In genomic region chr2:32356735-32357544, GRCh38 we compare ENCODE assay signal across 1 cellular context.
TF ChIP-seq lines count a peak whose summit lies in the region.

Gene BIRC6, plus strand, starts transcription at chr2:32357023. Its CDS starts 139 bp downstream, at chr2:32357162.

TF ChIP-seq in HepG2, 621 proteins besides CTCF, POLR2A, EP300 and RAD21 (continued from another document and continues in another):
- TF ChIP-seq KIAA2018 (CRISPR knock-in tag; IDR thresholded peaks at IDR 0.05; ENCODE audit: borderline replicate concordance) (peak; percentile 60), NR3C1 (CRISPR knock-in tag; IDR thresholded peaks at IDR 0.05) (0 out of 2 replicates have a peak, but pooled peaks have one; percentile 67), SUZ12 (IDR thresholded peaks at IDR 0.05; ENCODE audit: low read depth, low read length) (no peak), MAFK (conservative IDR thresholded peaks at IDR 0.05 in 1 of 2, IDR thresholded peaks at IDR 0.05 in 1 of 2; ENCODE audit: low read length in 2 of 2) (0 out of 4 replicates have a peak, but pooled peaks of 1 of the 2 experiments have one; percentile 23), ZNF639 (CRISPR knock-in tag; conservative IDR thresholded peaks at IDR 0.05) (peak; percentile 100), ZNF34 (CRISPR knock-in tag; IDR thresholded peaks at IDR 0.05; ENCODE audit: borderline replicate concordance) (peak; percentile 100), TFDP1 (CRISPR knock-in tag; IDR thresholded peaks at IDR 0.05; ENCODE audit: borderline replicate concordance) (peak; percentile 77), HNRNPL (IDR thresholded peaks at IDR 0.05; ENCODE audit: low read depth, low read length) (peak; percentile 76), FOXP1 (IDR thresholded peaks at IDR 0.05) (no peak), FOXP1 (CRISPR knock-in tag; IDR thresholded peaks at IDR 0.05) (peak; percentile 52; the same call in 1 of the 2 replicates), EHMT2 (IDR thresholded peaks at IDR 0.05; ENCODE audit: borderline replicate concordance, low read depth, low read length) (no peak), NFYB (CRISPR knock-in tag; IDR thresholded peaks at IDR 0.05) (no peak), ZNF567 (CRISPR knock-in tag; IDR thresholded peaks at IDR 0.05; ENCODE audit: borderline replicate concordance) (peak; percentile 77; the same call in 1 of the 2 replicates), ADNP (CRISPR knock-in tag; IDR thresholded peaks at IDR 0.05) (no peak), ZFX (CRISPR knock-in tag; IDR thresholded peaks at IDR 0.05; ENCODE audit: low read depth) (peak; percentile 98), ZSCAN21 (CRISPR knock-in tag; IDR thresholded peaks at IDR 0.05; ENCODE audit: borderline replicate concordance) (peak; percentile 96), IRX3 (CRISPR knock-in tag; IDR thresholded peaks at IDR 0.05; ENCODE audit: borderline replicate concordance, low read depth) (peak; percentile 88; the same call in 1 of the 2 replicates), YEATS2 (CRISPR knock-in tag; IDR thresholded peaks at IDR 0.05; ENCODE audit: borderline replicate concordance) (peak; percentile 88), SNAPC4 (CRISPR knock-in tag; IDR thresholded peaks at IDR 0.05) (peak; percentile 96), HOXA5 (CRISPR knock-in tag; IDR thresholded peaks at IDR 0.05) (peak; percentile 94), ZNF75D (CRISPR knock-in tag; IDR thresholded peaks at IDR 0.05; ENCODE audit: borderline replicate concordance) (peak; percentile 57; the same call in 1 of the 2 replicates), MTF2 (CRISPR knock-in tag; IDR thresholded peaks at IDR 0.05; ENCODE audit: borderline replicate concordance) (no peak), ZNF644 (CRISPR knock-in tag; IDR thresholded peaks at IDR 0.05; ENCODE audit: low read depth) (peak; percentile 9; the same call in 1 of the 2 replicates), MAZ (IDR thresholded peaks at IDR 0.05; ENCODE audit: borderline replicate concordance, low read depth, low read length) (peak; percentile 99), MAZ (CRISPR knock-in tag; IDR thresholded peaks at IDR 0.05; ENCODE audit: low read depth) (peak; percentile 99), BCLAF1 (IDR thresholded peaks at IDR 0.05) (no peak), ARID5B (CRISPR knock-in tag; IDR thresholded peaks at IDR 0.05) (peak; percentile 71; the same call in 1 of the 2 replicates)
